ENCODE assay signal across 20 cellular contexts in genomic region chr17:49914664-49915063, GRCh38. TPM values are rescaled to one million over a fixed set of nuclear protein-coding genes. Genes with fewer than 3 reads are reported as not detected.
"Had no signal": no experiment of that assay in that cellular context is flagged by ENCODE, and none has a peak within 500 bp of the region (broad histone marks: within the 10 kb centered on the region; RNA-seq: fewer than 3 reads in every experiment).

No MANE protein-coding gene starts in this region.

- DNase-seq: activated B cell treated with CpG ODN at 0.5 μM for 24 hours; activated CD4-positive, alpha-beta T cell treated with anti-CD3 and anti-CD28 coated beads for 1 hour; activated CD4-positive, alpha-beta T cell treated with anti-CD3 and anti-CD28 coated beads, Interleukin-2, amount 10 ng/mL, durations not matched to agents 24 days and 14 days; activated CD4-positive, alpha-beta T cell treated with anti-CD3 and anti-CD28 coated beads, Interleukin-2, amount 50 U/mL, for 48 hours; activated CD8-positive, alpha-beta memory T cell treated with anti-CD3 and anti-CD28 coated beads for 24 hours; activated gamma-delta T cell treated with Interleukin-2 at 50 U/mL for 16 hours; activated naive CD4-positive, alpha-beta T cell treated with anti-CD3 and anti-CD28 coated beads, Interleukin-2, amount 10 ng/mL, durations not matched to agents 7 days and 5 days; activated naive CD8-positive, alpha-beta T cell treated with anti-CD3 and anti-CD28 coated beads for 36 hours; activated T-cell treated with anti-CD3 and anti-CD28 coated beads, Interleukin-2, amount 50 U/mL, for 48 hours; caudate nucleus; colonic mucosa; Karpas-422; MM.1S; NCI-H1436 treated with DMSO at 0.1 percent for 48 hours; NCI-H774; NK-92 treated with Interleukin-12 subunit alpha and Interleukin-12 subunit beta, amount 100 ng/mL, for 24 hours; PC-3; SHP77 had no signal

- H3K36me3 ChIP-seq: colonic mucosa had no signal

- H3K27ac ChIP-seq: colonic mucosa had no signal

- ATAC-seq: activated T-helper 17 cell treated with anti-CD3 and anti-CD28 coated beads, Interleukin-2, amount 50 U/mL, for 72 hours; PC-3 had no signal

- H3K4me1 ChIP-seq: colonic mucosa had no signal

- H3K9me3 ChIP-seq: colonic mucosa had no signal

- H3K4me3 ChIP-seq: colonic mucosa had no signal

RNA-seq across cellular contexts. Expression of gene DLX4, which starts 54.3 kb away (rescaled TPM):
- total RNA-seq: cerebellum had no signal
